In genomic region chr1:151055581-151055980, GRCh38 we compare ENCODE assay signal across 1 cellular context.
A peak's percentile ranks its signal among the peaks of the same experiment; 100 is the strongest.
TF ChIP-seq lines count a peak whose summit lies in the region.

No MANE protein-coding gene starts in this region.

TF ChIP-seq in GM12878, 131 proteins besides CTCF, POLR2A, EP300 and RAD21:
- no peak for TF ChIP-seq GABPA (IDR thresholded peaks at IDR 0.05; ENCODE audit: low read depth)
- no peak for TF ChIP-seq EZH2 (IDR thresholded peaks at IDR 0.05; ENCODE audit: borderline replicate concordance, control insufficient read depth, low read depth, low read length)
- TF ChIP-seq REST (IDR thresholded peaks at IDR 0.05; ENCODE audit: low read depth, low read length) = no peak
- 0 out of 2 replicates have a peak, but pooled peaks have one; percentile 27 for TF ChIP-seq POLR2AphosphoS5 (IDR thresholded peaks at IDR 0.05; ENCODE audit: low read length)
- no peak for TF ChIP-seq ZNF24 (IDR thresholded peaks at IDR 0.05)
- no peak for TF ChIP-seq CHD4 (IDR thresholded peaks at IDR 0.05)
- TF ChIP-seq ZNF217 (IDR thresholded peaks at IDR 0.05) = no peak
- TF ChIP-seq TAF1 (IDR thresholded peaks at IDR 0.05; ENCODE audit: borderline replicate concordance, low read depth, low read length) = no peak
